Comparison of ENCODE assay signal across 1 cellular context in genomic region chr20:44762466-44763140, GRCh38.
TF ChIP-seq lines count a peak whose summit lies in the region.

No MANE protein-coding gene starts in this region.

TF ChIP-seq in neural cell, 6 proteins besides CTCF, POLR2A, EP300 and RAD21:
- TF ChIP-seq SMC3 (conservative IDR thresholded peaks at IDR 0.05; ENCODE audit: poor library complexity) (no peak), POLR2AphosphoS5 (IDR thresholded peaks at IDR 0.05) (no peak), EZH2 (IDR thresholded peaks at IDR 0.05; ENCODE audit: borderline replicate concordance, insufficient read depth, low read length, poor library complexity, severe bottlenecking) (no peak), MXI1 (conservative IDR thresholded peaks at IDR 0.05; ENCODE audit: poor library complexity, severe bottlenecking) (no peak), TAF1 (IDR thresholded peaks at IDR 0.05; ENCODE audit: low read depth) (no peak)
- TF ChIP-seq, protein P1, sequence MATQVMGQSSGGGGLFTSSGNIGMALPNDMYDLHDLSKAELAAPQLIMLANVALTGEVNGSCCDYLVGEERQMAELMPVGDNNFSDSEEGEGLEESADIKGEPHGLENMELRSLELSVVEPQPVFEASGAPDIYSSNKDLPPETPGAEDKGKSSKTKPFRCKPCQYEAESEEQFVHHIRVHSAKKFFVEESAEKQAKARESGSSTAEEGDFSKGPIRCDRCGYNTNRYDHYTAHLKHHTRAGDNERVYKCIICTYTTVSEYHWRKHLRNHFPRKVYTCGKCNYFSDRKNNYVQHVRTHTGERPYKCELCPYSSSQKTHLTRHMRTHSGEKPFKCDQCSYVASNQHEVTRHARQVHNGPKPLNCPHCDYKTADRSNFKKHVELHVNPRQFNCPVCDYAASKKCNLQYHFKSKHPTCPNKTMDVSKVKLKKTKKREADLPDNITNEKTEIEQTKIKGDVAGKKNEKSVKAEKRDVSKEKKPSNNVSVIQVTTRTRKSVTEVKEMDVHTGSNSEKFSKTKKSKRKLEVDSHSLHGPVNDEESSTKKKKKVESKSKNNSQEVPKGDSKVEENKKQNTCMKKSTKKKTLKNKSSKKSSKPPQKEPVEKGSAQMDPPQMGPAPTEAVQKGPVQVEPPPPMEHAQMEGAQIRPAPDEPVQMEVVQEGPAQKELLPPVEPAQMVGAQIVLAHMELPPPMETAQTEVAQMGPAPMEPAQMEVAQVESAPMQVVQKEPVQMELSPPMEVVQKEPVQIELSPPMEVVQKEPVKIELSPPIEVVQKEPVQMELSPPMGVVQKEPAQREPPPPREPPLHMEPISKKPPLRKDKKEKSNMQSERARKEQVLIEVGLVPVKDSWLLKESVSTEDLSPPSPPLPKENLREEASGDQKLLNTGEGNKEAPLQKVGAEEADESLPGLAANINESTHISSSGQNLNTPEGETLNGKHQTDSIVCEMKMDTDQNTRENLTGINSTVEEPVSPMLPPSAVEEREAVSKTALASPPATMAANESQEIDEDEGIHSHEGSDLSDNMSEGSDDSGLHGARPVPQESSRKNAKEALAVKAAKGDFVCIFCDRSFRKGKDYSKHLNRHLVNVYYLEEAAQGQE (IDR thresholded peaks at IDR 0.05; ENCODE audit: borderline replicate concordance), result no peak
